In the genomic region with DNA sequence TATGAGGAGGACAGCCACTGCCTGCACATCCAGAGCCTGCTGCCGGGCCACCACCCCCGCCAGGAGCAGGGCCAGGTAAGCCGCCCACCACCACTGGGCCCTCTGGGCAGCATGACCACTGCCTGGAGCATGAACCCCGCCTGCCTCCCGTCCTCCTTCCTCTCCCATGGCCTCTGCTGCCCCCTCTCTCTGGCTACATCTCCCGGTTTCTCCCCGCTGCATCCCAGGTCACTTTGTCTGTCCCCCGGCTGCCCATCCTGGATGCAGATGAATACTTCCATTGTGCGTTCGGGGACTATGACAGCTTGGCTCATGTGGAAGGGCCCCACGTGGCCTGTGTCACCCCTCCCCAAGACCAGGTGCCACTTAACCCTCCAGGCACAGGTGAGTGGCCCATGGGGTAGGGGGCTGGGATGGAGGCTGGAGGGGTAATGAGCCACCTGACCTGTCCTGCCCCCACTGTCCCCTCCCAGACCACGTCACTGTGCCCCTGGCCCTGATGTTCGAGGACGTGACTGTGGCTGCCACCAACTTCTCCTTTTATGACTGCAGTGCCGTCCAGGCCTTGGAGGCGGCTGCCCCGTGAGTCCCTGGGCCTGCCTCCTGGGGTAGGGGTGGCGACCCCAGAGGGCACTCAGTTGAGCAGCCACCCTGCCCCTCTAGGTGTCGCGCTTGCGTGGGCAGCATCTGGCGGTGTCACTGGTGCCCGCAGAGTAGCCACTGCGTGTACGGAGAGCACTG, we compare ENCODE assay signal across 20 cellular contexts. TPM values are rescaled to one million over a fixed set of nuclear protein-coding genes. Genes with fewer than 3 reads are reported as not detected.
A peak's percentile ranks its signal among the peaks of the same experiment; 100 is the strongest.
DNase-seq lines count a peak whose midpoint lies in the region; ATAC-seq and TF ChIP-seq lines count a peak whose summit lies in the region.
"Had no signal": no experiment of that assay in that cellular context is flagged by ENCODE, and none has a peak within 500 bp of the region (broad histone marks: within the 10 kb centered on the region; RNA-seq: fewer than 3 reads in every experiment).

No MANE protein-coding gene starts in this region.

- no peaks in the 10 kb centered on the region for H3K27me3 ChIP-seq in right cardiac atrium (ENCODE audit: control insufficient read depth, insufficient read depth)
- H3K27me3 ChIP-seq in PC-3 (ENCODE audit: low read length) = no peaks in the 10 kb centered on the region
- no peaks in the 10 kb centered on the region for H3K27me3 ChIP-seq in upper lobe of right lung
- H3K27me3 ChIP-seq: left lung, suprapubic skin had no signal

- H3K9ac ChIP-seq in PC-3 (ENCODE audit: low read length) = no peak overlapping the region

- POLR2A ChIA-PET in PC-3 (lab: Charles Lee; ENCODE audit: unreplicated experiment) = no interaction called here

- H3K9me3 ChIP-seq in right cardiac atrium (ENCODE audit: control insufficient read depth, low read length) (no peaks in the 10 kb centered on the region), PC-3 (ENCODE audit: low read length) (no peaks in the 10 kb centered on the region), upper lobe of right lung (no peaks in the 10 kb centered on the region)
- H3K9me3 ChIP-seq: heart right ventricle, left lung, suprapubic skin had no signal

- H3K4me2 ChIP-seq in PC-3 (ENCODE audit: low read length) = no peak overlapping the region

- 84% methylated on average over 25 of the region's 25 CpGs for WGBS in right cardiac atrium

- no peaks in the 10 kb centered on the region for H4K20me1 ChIP-seq in PC-3 (ENCODE audit: low read length)

- H3F3A ChIP-seq in PC-3 (ENCODE audit: low read length, unreplicated experiment) = no peaks in the 10 kb centered on the region

- TF ChIP-seq CTCF in PC-3 (conservative IDR thresholded peaks at IDR 0.05; ENCODE audit: low read depth, low read length) (no peak), upper lobe of right lung (IDR thresholded peaks at IDR 0.05) (no peak)

- TSS peak; percentile 8 for BruUV-seq in PC-3 (replicated peaks; lab: Mats Ljungman, UMichigan)

- no peaks in the 10 kb centered on the region for H3K9me2 ChIP-seq in PC-3 (replicated peaks; ENCODE audit: low read length)

- H3K36me3 ChIP-seq in PC-3 (ENCODE audit: low read depth, low read length) (peaks cover 2% of the 10 kb centered on the region; the same call in 1 of the 2 replicates), upper lobe of right lung (no peaks in the 10 kb centered on the region)
- H3K36me3 ChIP-seq: heart right ventricle, left lung, suprapubic skin had no signal

- no peak for ATAC-seq in right cardiac atrium
- ATAC-seq in Right ventricle myocardium inferior = no peak
- ATAC-seq in PC-3 = no peak
- no peak for ATAC-seq in upper lobe of right lung
- ATAC-seq in GM18858 (IDR thresholded peaks at IDR 0.05; ENCODE audit: unreplicated experiment) = no peak
- ATAC-seq: heart right ventricle, left lung had no signal

- no peaks in the 10 kb centered on the region for H3K4me1 ChIP-seq in right cardiac atrium (ENCODE audit: control insufficient read depth, insufficient read depth, low read length)
- peaks cover 19% of the 10 kb centered on the region for H3K4me1 ChIP-seq in PC-3 (ENCODE audit: insufficient read depth, low read length)
- H3K4me1 ChIP-seq in upper lobe of right lung = no peaks in the 10 kb centered on the region
- H3K4me1 ChIP-seq: left lung had no signal

- no peak overlapping the region for H3K27ac ChIP-seq in right cardiac atrium (ENCODE audit: low read length)
- no peak overlapping the region for H3K27ac ChIP-seq in PC-3 (ENCODE audit: low read length)
- H3K27ac ChIP-seq in upper lobe of right lung = no peak overlapping the region
- H3K27ac ChIP-seq: heart right ventricle, left lung, suprapubic skin had no signal

- intact Hi-C loops in right cardiac atrium (cut with DNase I) (loop anchor here in 2 of 4 donors (10.0 kb wide), 1 partner anchor 185 kb away; no protein-coding TSS in a partner anchor), Right ventricle myocardium inferior (cut with DNase I) (no loop called here), PC-3 (cut with micrococcal nuclease) (no loop called here), upper lobe of right lung (cut with DNase I) (loop anchor here (10.0 kb wide), 1 partner anchor 185 kb away; no protein-coding TSS in a partner anchor)

- no peak overlapping the region for H3K4me3 ChIP-seq in right cardiac atrium (ENCODE audit: low read length)
- H3K4me3 ChIP-seq in PC-3 (ENCODE audit: low read length) = no peak overlapping the region
- H3K4me3 ChIP-seq in upper lobe of right lung = no peak overlapping the region
- H3K4me3 ChIP-seq: heart right ventricle, left lung, suprapubic skin had no signal

- peaks cover 16% of the 10 kb centered on the region for H3K79me2 ChIP-seq in PC-3 (ENCODE audit: low read length)

- CTCF ChIA-PET in PC-3 (lab: Charles Lee) = no interaction called here

- no peak overlapping the region for H2AFZ ChIP-seq in PC-3 (ENCODE audit: low read length)

- DNase-seq in right cardiac atrium (peak in 2 of 3 donors; percentile 28 to 50), Right ventricle myocardium inferior (ENCODE audit: missing footprints) (no peak), PC-3 (no peak), islet precursor cell (peak; percentile 28), upper lobe of right lung (peak; percentile 37), NCI-H2196 treated with DMSO at 0.1 percent for 48 hours (lab: John Stamatoyannopoulos, UW; ENCODE audit: unreplicated experiment) (no peak), T-helper 2 cell (no peak)
- DNase-seq: activated CD4-positive, alpha-beta T cell treated with anti-CD3 and anti-CD28 coated beads for 4 hours; activated gamma-delta T cell treated with Interleukin-2 at 50 U/mL for 16 hours; CD4-positive, CD25-positive, alpha-beta regulatory T cell; midbrain; NCI-H1105 treated with DMSO at 0.1 percent for 48 hours; NCI-H2029 treated with DMSO at 0.1 percent for 48 hours; SHP77 had no signal

RNA-seq across cellular contexts. Expression of gene PLXNB3, which starts 6.0 kb away (rescaled TPM):
- total RNA-seq in right cardiac atrium (10 to 100 TPM in 1 of 4 donors, 1 to 10 TPM in 3; 7.0 to 10.9 (median 9.5) TPM), Right ventricle myocardium inferior (2.3 TPM), PC-3 (2014; rRNA removed) (27.3 and 43.5 TPM in 2 replicates), upper lobe of right lung (3.3 TPM)
- 6.8 TPM for polyA plus RNA-seq in right cardiac atrium
- total RNA-seq: OCI-LY7 had no signal
- polyA plus RNA-seq: CD4-positive, CD25-positive, alpha-beta regulatory T cell had no signal

RNA-seq across cellular contexts. Expression of gene SRPK3, which starts 10.8 kb away (rescaled TPM):
- total RNA-seq in right cardiac atrium = 10 to 100 TPM; 27.0 to 53.1 (median 39.3) TPM
- polyA plus RNA-seq in right cardiac atrium = 36.5 TPM
- 43.3 TPM for total RNA-seq in Right ventricle myocardium inferior
- 0.40 and 1.5 TPM in 2 replicates for total RNA-seq in PC-3 (2014; rRNA removed)
- not detected for total RNA-seq in upper lobe of right lung
- total RNA-seq: CD4-positive, CD25-positive, alpha-beta regulatory T cell; H1; OCI-LY7 had no signal
- polyA plus RNA-seq: CD4-positive, CD25-positive, alpha-beta regulatory T cell; H1 had no signal

RNA-seq across cellular contexts. Expression of gene IDH3G, which starts 24.1 kb away (rescaled TPM):
- total RNA-seq in right cardiac atrium = 10 to 100 TPM; 60.6 to 68.6 (median 66.6) TPM
- polyA plus RNA-seq in right cardiac atrium = 66.9 TPM
- 78.7 TPM for total RNA-seq in Right ventricle myocardium inferior
- 88.6 and 104 TPM in 2 replicates for total RNA-seq in PC-3 (2014; rRNA removed)
- total RNA-seq in upper lobe of right lung = 42.7 TPM

RNA-seq across cellular contexts. Expression of gene SSR4, which starts 24.4 kb away (rescaled TPM):
- 100 to 1,000 TPM; 162 to 208 (median 193) TPM for total RNA-seq in right cardiac atrium
- polyA plus RNA-seq in right cardiac atrium = 336 TPM
- 150 TPM for total RNA-seq in Right ventricle myocardium inferior
- total RNA-seq in PC-3 (2014; rRNA removed) = 232 and 298 TPM in 2 replicates
- total RNA-seq in upper lobe of right lung = 204 TPM

RNA-seq across cellular contexts. Expression of gene ABCD1, which starts 45.4 kb away (rescaled TPM):
- total RNA-seq in right cardiac atrium = 10 to 100 TPM; 14.1 to 15.9 (median 15.5) TPM
- polyA plus RNA-seq in right cardiac atrium = 11.0 TPM
- total RNA-seq in Right ventricle myocardium inferior = 16.4 TPM
- 44.4 and 48.6 TPM in 2 replicates for total RNA-seq in PC-3 (2014; rRNA removed)
- 15.1 TPM for total RNA-seq in upper lobe of right lung

Comparison
In these comparisons a context has a peak if more than half of its experiments do, and no peak if none do; other contexts are left out.
1. DNase-seq: peak in right cardiac atrium (2 of 3), islet precursor cell (single experiment) and upper lobe of right lung (single experiment); none in Right ventricle myocardium inferior (single experiment), PC-3 (single experiment), NCI-H2196 treated with DMSO at 0.1 percent for 48 hours (single experiment) and T-helper 2 cell (0 of 5).
2. RNA of gene SRPK3, which starts 10.8 kb away (total RNA-seq): 27.0 to 53.1 TPM in right cardiac atrium and 43.3 TPM in Right ventricle myocardium inferior (single experiment); 0.40 to 1.5 TPM in PC-3 and not detected in upper lobe of right lung (single experiment); every median in the first group is over 10 times any median in the second.